In genomic region chr16:19130852-19131808, GRCh38 we compare ENCODE assay signal across 1 cellular context.
A peak's percentile ranks its signal among the peaks of the same experiment; 100 is the strongest.
TF ChIP-seq lines count a peak whose summit lies in the region.

No MANE protein-coding gene starts in this region.

TF ChIP-seq in HCT116, 20 proteins besides CTCF, POLR2A, EP300 and RAD21 (continued from another document):
- TF ChIP-seq JUND (IDR thresholded peaks at IDR 0.05) (peak; percentile 84), CEBPB (IDR thresholded peaks at IDR 0.05; ENCODE audit: low read depth) (no peak; the same call in 1 of the 2 replicates), YY1 (IDR thresholded peaks at IDR 0.05; ENCODE audit: extremely low read depth, insufficient replicate concordance, low read depth, low read length) (no peak), POLR2AphosphoS5 (IDR thresholded peaks at IDR 0.05; ENCODE audit: low read depth, low read length) (peak; percentile 59), REST (IDR thresholded peaks at IDR 0.05; ENCODE audit: low read depth) (no peak), SP1 (IDR thresholded peaks at IDR 0.05; ENCODE audit: low read depth) (peak; percentile 80), EZH2phosphoT487 (IDR thresholded peaks at IDR 0.05; ENCODE audit: borderline replicate concordance) (no peak), ZNF274 (IDR thresholded peaks at IDR 0.05; ENCODE audit: low read depth, low read length) (no peak), EZH2 (IDR thresholded peaks at IDR 0.05) (no peak), ZBTB33 (IDR thresholded peaks at IDR 0.05; ENCODE audit: extremely low read depth, insufficient replicate concordance, low read length) (no peak)
